9 cellular contexts compared by ENCODE assay signal in the genomic region with DNA sequence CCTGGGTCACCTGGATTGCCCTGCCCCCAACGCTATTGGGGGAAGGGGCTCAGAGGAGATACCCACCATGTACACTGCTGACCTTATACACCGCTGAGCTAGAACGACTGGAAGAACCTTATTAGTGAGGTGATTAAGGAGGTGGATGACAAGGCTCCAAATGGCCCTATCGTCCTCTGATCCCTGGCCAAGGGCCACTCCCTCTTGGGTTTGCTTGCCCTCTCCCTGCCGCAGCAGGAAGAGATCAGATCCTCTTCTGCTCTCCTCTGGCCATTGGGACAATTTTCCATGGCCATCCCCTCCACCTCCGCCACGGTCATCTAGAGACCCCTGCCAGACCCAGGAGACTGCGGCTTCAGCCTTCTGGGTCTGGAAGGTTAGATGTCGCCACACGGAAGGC. TPM values are rescaled to one million over a fixed set of nuclear protein-coding genes. Genes with fewer than 3 reads are reported as not detected.
DNase-seq lines count a peak whose midpoint lies in the region; ATAC-seq, FAIRE-seq and TF ChIP-seq lines count a peak whose summit lies in the region.
"Had no signal": no experiment of that assay in that cellular context is flagged by ENCODE, and none has a peak within 500 bp of the region (broad histone marks: within the 10 kb centered on the region; RNA-seq: fewer than 3 reads in every experiment).

No MANE protein-coding gene starts in this region.

- no peak for TF ChIP-seq EP300 in A549 (IDR thresholded peaks at IDR 0.05)

- H3K27ac ChIP-seq in A549 (peak overlapping the region in 1 of 2 experiments; percentile 89; a peak in 3 of 6 replicates), muscle layer of colon (ENCODE audit: low read depth, low read length) (peak overlapping the region; percentile 74)

- peak overlapping the region; percentile 43 for H3K4me3 ChIP-seq in A549
- peak overlapping the region; percentile 76 for H3K4me3 ChIP-seq in choroid plexus epithelial cell (ENCODE audit: low read depth, low read length)
- peak overlapping the region; percentile 78 to 85 for H3K4me3 ChIP-seq in muscle layer of colon (ENCODE audit: low read depth in 1 of 2, low read length in 2 of 2)

- ATAC-seq in A549, result no peak
- no peak for ATAC-seq in HG02763 (IDR thresholded peaks at IDR 0.05; ENCODE audit: unreplicated experiment)

- TF ChIP-seq CTCF in A549 (IDR thresholded peaks at IDR 0.05) (no peak), choroid plexus epithelial cell (conservative IDR thresholded peaks at IDR 0.05; ENCODE audit: low read depth, low read length) (no peak)

- H3K9me3 ChIP-seq in A549, result peaks cover 69% of the 10 kb centered on the region
- H3K9me3 ChIP-seq in muscle layer of colon (ENCODE audit: low read length), result no peaks in the 10 kb centered on the region

- TF ChIP-seq POLR2A in A549 (IDR thresholded peaks at IDR 0.05; ENCODE audit: low read length), result no peak

- POLR2A ChIA-PET in A549 (lab: Yijun Ruan, JAX), result interaction anchor here (1.9 kb wide), 1 partner anchor 37 kb away, joined by 10 read pairs; a partner anchor contains a TSS

- peak overlapping the region; percentile 66 for H3K9ac ChIP-seq in muscle layer of colon (ENCODE audit: low read length)

- peaks cover 31% of the 10 kb centered on the region for H3K36me3 ChIP-seq in muscle layer of colon (ENCODE audit: insufficient read depth, low read length)

- no peak for DNase-seq in A549 (ENCODE audit: low read depth in 1 of 2, low spot score in 1 of 2)
- peak; percentile 26 for DNase-seq in HuH-7 (ENCODE audit: low spot score)
- DNase-seq in choroid plexus epithelial cell (ENCODE audit: low read depth), result no peak
- no peak for DNase-seq in SHP77 (lab: John Stamatoyannopoulos, UW)
- no peak for DNase-seq in NCI-H1694 treated with DMSO at 0.1 percent for 48 hours (lab: John Stamatoyannopoulos, UW)
- no peak for DNase-seq in NOMO-1 (lab: John Stamatoyannopoulos, UW; ENCODE audit: unreplicated experiment in 2 of 2)
- DNase-seq: NCI-H1092 had no signal

- WGBS in A549 (ENCODE audit: missing lambda C conversion rate), result 95% methylated on average over 10 of the region's 10 CpGs

- H3K4me2 ChIP-seq in A549, result peak overlapping the region; percentile 79

- H3K4me1 ChIP-seq in A549, result peaks cover 5% of the 10 kb centered on the region; the same call in 2 of the 3 replicates
- H3K4me1 ChIP-seq in muscle layer of colon (ENCODE audit: insufficient read depth, low read length), result peaks cover 11% of the 10 kb centered on the region

- CTCF ChIA-PET in A549 (lab: Yijun Ruan, JAX), result interaction anchor here (1.1 kb wide), 1 partner anchor 82 kb away, joined by 3 read pairs; no protein-coding TSS in a partner anchor

- no peak for TF ChIP-seq RAD21 in A549 (conservative IDR thresholded peaks at IDR 0.05 in 1 of 2, IDR thresholded peaks at IDR 0.05 in 1 of 2)

- FAIRE-seq in A549 (lab: Jason Lieb, UNC), result no peak

- H3K27me3 ChIP-seq in muscle layer of colon (ENCODE audit: control insufficient read depth in 1 of 2, insufficient read depth in 2 of 2, low read length in 2 of 2), result no peaks in the 10 kb centered on the region

TF ChIP-seq in A549, 52 proteins besides CTCF, POLR2A, EP300 and RAD21:
- TF ChIP-seq, protein P1, sequence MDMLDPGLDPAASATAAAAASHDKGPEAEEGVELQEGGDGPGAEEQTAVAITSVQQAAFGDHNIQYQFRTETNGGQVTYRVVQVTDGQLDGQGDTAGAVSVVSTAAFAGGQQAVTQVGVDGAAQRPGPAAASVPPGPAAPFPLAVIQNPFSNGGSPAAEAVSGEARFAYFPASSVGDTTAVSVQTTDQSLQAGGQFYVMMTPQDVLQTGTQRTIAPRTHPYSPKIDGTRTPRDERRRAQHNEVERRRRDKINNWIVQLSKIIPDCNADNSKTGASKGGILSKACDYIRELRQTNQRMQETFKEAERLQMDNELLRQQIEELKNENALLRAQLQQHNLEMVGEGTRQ (IDR thresholded peaks at IDR 0.05), result no peak
- TF ChIP-seq CHD2 (IDR thresholded peaks at IDR 0.05; ENCODE audit: low read length, partially characterized antibody), result no peak
- TF ChIP-seq CEBPB (IDR thresholded peaks at IDR 0.05), result no peak
- TF ChIP-seq, protein P2, sequence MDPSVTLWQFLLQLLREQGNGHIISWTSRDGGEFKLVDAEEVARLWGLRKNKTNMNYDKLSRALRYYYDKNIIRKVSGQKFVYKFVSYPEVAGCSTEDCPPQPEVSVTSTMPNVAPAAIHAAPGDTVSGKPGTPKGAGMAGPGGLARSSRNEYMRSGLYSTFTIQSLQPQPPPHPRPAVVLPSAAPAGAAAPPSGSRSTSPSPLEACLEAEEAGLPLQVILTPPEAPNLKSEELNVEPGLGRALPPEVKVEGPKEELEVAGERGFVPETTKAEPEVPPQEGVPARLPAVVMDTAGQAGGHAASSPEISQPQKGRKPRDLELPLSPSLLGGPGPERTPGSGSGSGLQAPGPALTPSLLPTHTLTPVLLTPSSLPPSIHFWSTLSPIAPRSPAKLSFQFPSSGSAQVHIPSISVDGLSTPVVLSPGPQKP (IDR thresholded peaks at IDR 0.05; ENCODE audit: low read depth, low read length), result no peak
- TF ChIP-seq MAZ (IDR thresholded peaks at IDR 0.05; ENCODE audit: borderline replicate concordance, low read depth, low read length), result no peak
- no peak for TF ChIP-seq NFE2L2 (conservative IDR thresholded peaks at IDR 0.05; ENCODE audit: low read length)
- no peak for TF ChIP-seq PHF8 (IDR thresholded peaks at IDR 0.05; ENCODE audit: borderline replicate concordance, low read depth)
- no peak for TF ChIP-seq GATA3 (IDR thresholded peaks at IDR 0.05; ENCODE audit: borderline replicate concordance)
- TF ChIP-seq, protein P3, sequence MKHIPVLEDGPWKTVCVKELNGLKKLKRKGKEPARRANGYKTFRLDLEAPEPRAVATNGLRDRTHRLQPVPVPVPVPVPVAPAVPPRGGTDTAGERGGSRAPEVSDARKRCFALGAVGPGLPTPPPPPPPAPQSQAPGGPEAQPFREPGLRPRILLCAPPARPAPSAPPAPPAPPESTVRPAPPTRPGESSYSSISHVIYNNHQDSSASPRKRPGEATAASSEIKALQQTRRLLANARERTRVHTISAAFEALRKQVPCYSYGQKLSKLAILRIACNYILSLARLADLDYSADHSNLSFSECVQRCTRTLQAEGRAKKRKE (CRISPR knock-in tag; IDR thresholded peaks at IDR 0.05; ENCODE audit: low read depth), result no peak
- no peak for TF ChIP-seq FOXS1 (CRISPR knock-in tag; IDR thresholded peaks at IDR 0.05)

RNA-seq across cellular contexts. Expression of a gene that starts 1.2 kb away (rescaled TPM):
- polyA plus RNA-seq in A549 (2011; rRNA removed), result 14.0 and 15.0 TPM in 2 replicates
- polyA plus RNA-seq in A549 (2012; cell fraction: cytosol; rRNA removed), result 5.7 and 5.8 TPM in 2 replicates
- 6.5 and 8.3 TPM in 2 replicates for polyA plus RNA-seq in A549 (2012; cell fraction: nucleus; rRNA removed)
- polyA plus RNA-seq in A549 (2017; fragmentation: RNase III; extraction: RNeasy Plus Mini Kit Qiagen cat#74134 plus additional on column Dnase treatment), result 10.6 to 12.8 TPM (median 11.2 TPM) in 3 replicates
- polyA minus RNA-seq in A549 (2011; rRNA and poly(A)+ RNA removed), result 7.8 and 9.5 TPM in 2 replicates

RNA-seq across cellular contexts. Expression of a gene that starts 7.2 kb away (rescaled TPM):
- 4.6 and 5.5 TPM in 2 replicates for polyA plus RNA-seq in A549 (2011; rRNA removed)
- polyA plus RNA-seq in A549 (2012; cell fraction: cytosol; rRNA removed), result 1.5 TPM in 2 replicates
- polyA plus RNA-seq in A549 (2012; cell fraction: nucleus; rRNA removed), result 1.3 and 1.6 TPM in 2 replicates
- polyA plus RNA-seq in A549 (2017; fragmentation: RNase III; extraction: RNeasy Plus Mini Kit Qiagen cat#74134 plus additional on column Dnase treatment), result 3.7 to 4.3 TPM (median 4.2 TPM) in 3 replicates
- polyA minus RNA-seq in A549 (2011; rRNA and poly(A)+ RNA removed), result 10.2 and 10.5 TPM in 2 replicates

RNA-seq across cellular contexts. Expression of a gene that starts 36.8 kb away (rescaled TPM):
- polyA plus RNA-seq in A549 (2011; rRNA removed) (96.4 and 123 TPM in 2 replicates), A549 (2017; fragmentation: RNase III; extraction: RNeasy Plus Mini Kit Qiagen cat#74134 plus additional on column Dnase treatment) (102 to 108 TPM (median 103 TPM) in 3 replicates)
- polyA plus RNA-seq in A549 (2012; cell fraction: cytosol; rRNA removed), result 90.6 and 92.4 TPM in 2 replicates
- 84.5 and 111 TPM in 2 replicates for polyA plus RNA-seq in A549 (2012; cell fraction: nucleus; rRNA removed)
- polyA minus RNA-seq in A549 (2011; rRNA and poly(A)+ RNA removed), result 58.5 and 61.2 TPM in 2 replicates

RNA-seq across cellular contexts. Expression of a gene that starts 48.9 kb away (rescaled TPM):
- polyA plus RNA-seq in A549 (2011; rRNA removed) (1.8 and 2.1 TPM in 2 replicates), A549 (2017; fragmentation: RNase III; extraction: RNeasy Plus Mini Kit Qiagen cat#74134 plus additional on column Dnase treatment) (0.72 to 0.84 TPM (median 0.79 TPM) in 3 replicates)
- 0.29 and 0.34 TPM in 2 replicates for polyA plus RNA-seq in A549 (2012; cell fraction: cytosol; rRNA removed)
- polyA plus RNA-seq in A549 (2012; cell fraction: nucleus; rRNA removed), result 0.17 and 0.23 TPM in 2 replicates
- polyA minus RNA-seq in A549 (2011; rRNA and poly(A)+ RNA removed), result 4.2 and 4.4 TPM in 2 replicates
